In genomic region chr19:43731854-43732253, GRCh38 we compare ENCODE assay signal across 1 cellular context.
TF ChIP-seq lines count a peak whose summit lies in the region.

No MANE protein-coding gene starts in this region.

TF ChIP-seq in IMR-90, 13 proteins besides CTCF, POLR2A, EP300 and RAD21:
- no peak for TF ChIP-seq USF2 (IDR thresholded peaks at IDR 0.05; ENCODE audit: low read depth, low read length)
- 0 out of 2 replicates have a peak, but pooled peaks have one; percentile 18 for TF ChIP-seq CEBPB (IDR thresholded peaks at IDR 0.05; ENCODE audit: low read depth, low read length)
- TF ChIP-seq ELK1 (IDR thresholded peaks at IDR 0.05; ENCODE audit: borderline replicate concordance, low read depth, low read length) = no peak
- no peak for TF ChIP-seq CHD1 (IDR thresholded peaks at IDR 0.05; ENCODE audit: low read depth, low read length)
- TF ChIP-seq SMC3 (IDR thresholded peaks at IDR 0.05; ENCODE audit: low read depth, low read length) = no peak
TF ChIP-seq in IMR-90: peak in this region for 1.
